ENCODE assay signal across 8 cellular contexts in the genomic region with DNA sequence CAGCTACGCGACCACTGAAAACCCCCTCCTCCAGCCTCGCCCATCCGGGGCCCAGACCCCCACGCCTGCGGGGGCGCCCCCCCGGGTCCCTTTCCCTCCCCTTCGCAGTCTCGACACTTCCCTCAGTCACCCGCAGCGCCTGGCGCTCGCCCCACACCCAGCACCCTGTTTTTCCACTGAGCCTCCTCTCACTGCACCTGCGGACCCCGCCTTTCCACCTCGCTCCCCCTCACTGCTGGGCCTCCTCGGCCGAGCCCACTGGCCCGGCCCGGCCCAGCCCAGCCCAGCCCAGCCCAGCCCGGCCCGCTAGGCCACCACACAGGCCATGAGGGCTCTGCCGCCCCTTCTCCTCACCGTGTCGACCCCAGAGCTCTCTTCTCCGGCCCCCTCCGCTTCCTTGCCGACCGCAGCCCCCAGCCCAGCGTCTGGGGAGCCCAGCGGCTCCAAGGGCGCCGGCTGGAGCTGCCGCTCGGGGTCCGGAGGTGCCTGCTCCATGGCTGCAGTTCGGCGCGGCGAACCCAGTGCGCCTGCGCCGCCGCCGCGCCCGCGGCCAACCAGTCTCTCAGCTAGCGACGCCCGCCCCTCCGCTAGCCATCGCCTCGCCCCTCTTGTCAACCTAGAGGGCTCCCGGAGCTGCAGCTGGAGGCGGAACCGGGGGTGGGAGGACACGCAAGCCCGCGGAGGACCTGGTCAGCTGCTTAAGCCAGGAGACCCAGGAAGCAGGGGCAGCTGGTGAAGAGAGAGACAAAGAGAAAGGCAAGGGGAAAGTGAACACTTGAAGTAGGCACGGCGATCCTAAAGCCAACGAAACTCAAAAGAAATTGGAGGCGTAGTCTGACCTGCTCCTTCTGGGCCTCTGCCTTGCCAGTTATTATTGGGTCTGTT. TPM values are rescaled to one million over a fixed set of nuclear protein-coding genes. Genes with fewer than 3 reads are reported as not detected.
DNase-seq lines count a peak whose midpoint lies in the region; ATAC-seq, FAIRE-seq and TF ChIP-seq lines count a peak whose summit lies in the region.

SNX4 (minus strand) TSS at position 525 of the 885 bp plus-strand sequence; CDS start at position 495, 30 bp downstream.

- DNase-seq in CD14-positive monocyte (ENCODE audit: low spot score), result peak; percentile 92
- peak; percentile 59 for DNase-seq in NCI-H748 treated with DMSO at 0.1 percent for 48 hours (lab: John Stamatoyannopoulos, UW)
- DNase-seq in activated CD4-positive, alpha-beta T cell treated with anti-CD3 and anti-CD28 coated beads, Interleukin-2, amount 50 U/mL, for 4 hours, result peak; percentile 78 to 80
- DNase-seq in dermis blood vessel endothelial cell, result peak; percentile 95
- DNase-seq in HepG2 (ENCODE audit: low spot score), result peak; percentile 90
- DNase-seq in stimulated activated CD4-positive, alpha-beta T cell treated with anti-CD3 and anti-CD28 coated beads, Interleukin-2, amount 100 ng/mL, for 48 hours, result peak; percentile 77 to 79

- BruUV-seq in HepG2 (replicated peaks; lab: Mats Ljungman, UMichigan), result no TSS peak

- peak within 1 kb of the TSS; percentile 84 for H3K9ac ChIP-seq in HepG2 (ENCODE audit: insufficient read depth, low read depth, low read length)

- peak within 1 kb of the TSS; percentile 84 for H3K4me2 ChIP-seq in HepG2 (ENCODE audit: low read depth, low read length)

- peaks cover 38% of the 10 kb centered on the region for H3K4me1 ChIP-seq in HepG2 (ENCODE audit: insufficient read depth, low read length)

- H3K79me2 ChIP-seq in HepG2 (ENCODE audit: insufficient read depth, low read length), result peaks cover 30% of the 10 kb centered on the region

- H2AFZ ChIP-seq in HepG2 (ENCODE audit: low read length), result peak within 1 kb of the TSS; percentile 99

- H3K27ac ChIP-seq in HepG2 (ENCODE audit: extremely low read length, insufficient read depth, low read length), result peak within 1 kb of the TSS; percentile 79

- no peaks in the 10 kb centered on the region; a peak in 1 of 5 replicates for H3K27me3 ChIP-seq in HepG2 (ENCODE audit: control insufficient read depth in 1 of 2, insufficient read depth in 2 of 2, low read length in 2 of 2)

- H3K9me3 ChIP-seq in HepG2 (ENCODE audit: low read length), result no peaks in the 10 kb centered on the region

- TF ChIP-seq CTCF in CD14-positive monocyte (IDR thresholded peaks at IDR 0.05) (no peak), HepG2 (CRISPR knock-in tag; IDR thresholded peaks at IDR 0.05) (peak; percentile 12; the same call in 1 of the 2 replicates)

- H3K36me3 ChIP-seq in HepG2 (replicated peaks in 1 of 2; ENCODE audit: control insufficient read depth in 1 of 2, insufficient read depth in 2 of 2, low read length in 2 of 2), result peaks cover 2 to 6% of the 10 kb centered on the region in 2 experiments; a peak in 3 of 5 replicates

- H3K9me3 Mint-ChIP-seq in CD14-positive monocyte, result no peaks in the 10 kb centered on the region

- FAIRE-seq in HepG2 (lab: Jason Lieb, UNC), result peak; percentile 44

- POLR2A ChIA-PET in HepG2 (lab: Yijun Ruan, JAX), result interaction anchor here (0.7 to 1.7 kb wide), 9 partner anchors 11 to 457 kb away, joined by 3 to 8 read pairs (median 4); partner anchors contain the start of gene OSBPL11

- no peak for TF ChIP-seq EP300 in HepG2 (IDR thresholded peaks at IDR 0.05; ENCODE audit: low read depth in 2 of 2, low read length in 2 of 2)
- no peak for TF ChIP-seq EP300 in HepG2 (CRISPR knock-in tag; IDR thresholded peaks at IDR 0.05; ENCODE audit: borderline replicate concordance)

- peak within 1 kb of the TSS; percentile 79 to 95 (median 88) for H3K27ac Mint-ChIP-seq in CD14-positive monocyte

- no peaks in the 10 kb centered on the region for H4K20me1 ChIP-seq in HepG2 (ENCODE audit: insufficient read depth, low read length)

- WGBS in HepG2 (ENCODE audit: low lambda C conversion rate), result 0% methylated on average over 43 of the region's 65 CpGs

- TF ChIP-seq POLR2A in HepG2 (IDR thresholded peaks at IDR 0.05; ENCODE audit: insufficient read depth in 1 of 2, low read depth in 2 of 2, low read length in 2 of 2), result peak; percentile 83

- in situ Hi-C loops in HepG2 (cut with HindIII; ENCODE audit: extremely low pct_ligation_motif_present, low pct_unique_long_range_greater_than_20kb), result no loop called here

- CTCF ChIA-PET in HepG2 (lab: Yijun Ruan, JAX; ENCODE audit: low intra/inter-chr PET ratio, low total read pairs), result no interaction called here

- ATAC-seq in GM19397 (IDR thresholded peaks at IDR 0.05; ENCODE audit: unreplicated experiment) (peak; percentile 90), HG03565 (IDR thresholded peaks at IDR 0.05; ENCODE audit: unreplicated experiment) (peak; percentile 61), HepG2 (peak; percentile 97)

- H3K36me3 Mint-ChIP-seq in CD14-positive monocyte, result peaks cover 17 to 27% of the 10 kb centered on the region in 2 donors

- H3K4me3 ChIP-seq in HepG2 (replicated peaks in 1 of 3; ENCODE audit: insufficient read depth in 1 of 3, low read depth in 2 of 3, low read length in 3 of 3), result peak within 1 kb of the TSS; percentile 91 to 97 (median 95)

- peaks cover 14% of the 10 kb centered on the region for H3K4me1 Mint-ChIP-seq in CD14-positive monocyte

- H3K27me3 Mint-ChIP-seq in CD14-positive monocyte (ENCODE audit: low read depth in 3 of 3), result peaks cover 0 to 2% (median 0%) of the 10 kb centered on the region in 3 donors

- TF ChIP-seq RAD21 in HepG2 (CRISPR knock-in tag; IDR thresholded peaks at IDR 0.05), result no peak; the same call in 1 of the 2 replicates

- intact Hi-C loops in CD14-positive monocyte (cut with micrococcal nuclease) (no loop called here), HepG2 (cut with micrococcal nuclease; ENCODE audit: unreplicated experiment) (no loop called here)

- peak within 1 kb of the TSS; percentile 94 for H3K4me3 Mint-ChIP-seq in CD14-positive monocyte

TF ChIP-seq in HepG2, 621 proteins besides CTCF, POLR2A, EP300 and RAD21 (continues in another document):
- TF ChIP-seq ETV6 (CRISPR knock-in tag; conservative IDR thresholded peaks at IDR 0.05), result no peak; the same call in 1 of the 2 replicates
- TF ChIP-seq KMT2A (CRISPR knock-in tag; IDR thresholded peaks at IDR 0.05), result peak; percentile 55; the same call in 1 of the 2 replicates
- TF ChIP-seq RORA (CRISPR knock-in tag; IDR thresholded peaks at IDR 0.05), result no peak
- no peak for TF ChIP-seq KLF9 (CRISPR knock-in tag; IDR thresholded peaks at IDR 0.05; ENCODE audit: low read depth)
- TF ChIP-seq ZNF780A (CRISPR knock-in tag; IDR thresholded peaks at IDR 0.05), result no peak
- peak; percentile 48; the same call in 1 of the 2 replicates for TF ChIP-seq TOPORS (CRISPR knock-in tag; IDR thresholded peaks at IDR 0.05)
- no peak for TF ChIP-seq ZNF777 (CRISPR knock-in tag; IDR thresholded peaks at IDR 0.05)
- peak; percentile 43; the same call in 1 of the 2 replicates for TF ChIP-seq ZNF747 (CRISPR knock-in tag; IDR thresholded peaks at IDR 0.05; ENCODE audit: borderline replicate concordance)
- TF ChIP-seq ZNF644 (CRISPR knock-in tag; IDR thresholded peaks at IDR 0.05; ENCODE audit: low read depth), result no peak
- TF ChIP-seq MATR3 (CRISPR knock-in tag; IDR thresholded peaks at IDR 0.05), result no peak
- TF ChIP-seq, protein P1, sequence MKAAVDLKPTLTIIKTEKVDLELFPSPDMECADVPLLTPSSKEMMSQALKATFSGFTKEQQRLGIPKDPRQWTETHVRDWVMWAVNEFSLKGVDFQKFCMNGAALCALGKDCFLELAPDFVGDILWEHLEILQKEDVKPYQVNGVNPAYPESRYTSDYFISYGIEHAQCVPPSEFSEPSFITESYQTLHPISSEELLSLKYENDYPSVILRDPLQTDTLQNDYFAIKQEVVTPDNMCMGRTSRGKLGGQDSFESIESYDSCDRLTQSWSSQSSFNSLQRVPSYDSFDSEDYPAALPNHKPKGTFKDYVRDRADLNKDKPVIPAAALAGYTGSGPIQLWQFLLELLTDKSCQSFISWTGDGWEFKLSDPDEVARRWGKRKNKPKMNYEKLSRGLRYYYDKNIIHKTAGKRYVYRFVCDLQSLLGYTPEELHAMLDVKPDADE (CRISPR knock-in tag; IDR thresholded peaks at IDR 0.05), result no peak
- no peak for TF ChIP-seq ZNF335 (CRISPR knock-in tag; IDR thresholded peaks at IDR 0.05)
- no peak for TF ChIP-seq SRSF1 (optimal IDR thresholded peaks at IDR 0.05; ENCODE audit: low read depth, low read length)
- no peak for TF ChIP-seq TEAD2 (CRISPR knock-in tag; IDR thresholded peaks at IDR 0.05)
- TF ChIP-seq HNF4G (IDR thresholded peaks at IDR 0.05; ENCODE audit: borderline replicate concordance, low read depth, low read length), result no peak
- TF ChIP-seq HNF4G (CRISPR knock-in tag; IDR thresholded peaks at IDR 0.05; ENCODE audit: borderline replicate concordance, low read depth), result no peak
- no peak for TF ChIP-seq REL (CRISPR knock-in tag; conservative IDR thresholded peaks at IDR 0.05)
- TF ChIP-seq SMAD1 (CRISPR knock-in tag; IDR thresholded peaks at IDR 0.05; ENCODE audit: borderline replicate concordance, low read depth), result peak; percentile 82; the same call in 1 of the 2 replicates

RNA-seq across cellular contexts. Expression of gene SNX4, which starts in this region (rescaled TPM):
- 10 to 100 TPM; 40.8 to 51.5 TPM for polyA plus RNA-seq in CD14-positive monocyte
- total RNA-seq in dermis blood vessel endothelial cell, result 52.4 and 69.4 TPM in 2 replicates
- total RNA-seq in HepG2 (2016; rRNA removed; fragmentation: Illumina TruSeq; extraction: Trizol), result 73.6 and 115 TPM in 2 replicates
- total RNA-seq in HepG2 (2016; cell fraction: cytosol; rRNA removed; fragmentation: Illumina TruSeq; extraction: Trizol; ENCODE audit: low read depth), result 23.4 and 24.9 TPM in 2 replicates
- total RNA-seq in HepG2 (2016; cell fraction: insoluble cytoplasmic fraction; rRNA removed; fragmentation: Illumina TruSeq; extraction: Trizol), result 76.0 and 135 TPM in 2 replicates
- 26.3 and 26.4 TPM in 2 replicates for total RNA-seq in HepG2 (2016; cell fraction: membrane; rRNA removed; fragmentation: Illumina TruSeq; extraction: Trizol)
- total RNA-seq in HepG2 (2016; cell fraction: nucleus; rRNA removed; fragmentation: Illumina TruSeq; extraction: Trizol), result 25.9 and 30.2 TPM in 2 replicates
- polyA plus RNA-seq in HepG2 (2011; rRNA removed), result 11.6 and 18.1 TPM in 2 replicates
- 5.8 and 9.9 TPM in 2 replicates for polyA plus RNA-seq in HepG2 (2011; cell fraction: cytosol; rRNA removed)
- polyA plus RNA-seq in HepG2 (2011; cell fraction: nucleus; rRNA removed), result 2.7 and 5.3 TPM in 2 replicates
- polyA plus RNA-seq in HepG2 (2012), result 26.7 and 28.0 TPM in 2 replicates
- 4.5 and 4.6 TPM in 2 replicates for polyA plus RNA-seq in HepG2 (2016; cell fraction: cytosol; fragmentation: Illumina TruSeq; extraction: Trizol; ENCODE audit: low read depth)
- polyA plus RNA-seq in HepG2 (2016; cell fraction: insoluble cytoplasmic fraction; fragmentation: Illumina TruSeq; extraction: Trizol; ENCODE audit: low read depth), result 72.0 and 79.1 TPM in 2 replicates
- polyA plus RNA-seq in HepG2 (2016; cell fraction: membrane; fragmentation: Illumina TruSeq; extraction: Trizol; ENCODE audit: low read depth), result 10.2 and 11.8 TPM in 2 replicates
- 29.5 and 31.0 TPM in 2 replicates for polyA plus RNA-seq in HepG2 (2016; cell fraction: nucleus; fragmentation: Illumina TruSeq; extraction: Trizol; ENCODE audit: insufficient read depth, low read depth)
- 5.7 and 8.9 TPM in 2 replicates for polyA minus RNA-seq in HepG2 (2011; rRNA and poly(A)+ RNA removed; ENCODE audit: low replicate concordance)
- polyA minus RNA-seq in HepG2 (2011; cell fraction: cytosol; rRNA and poly(A)+ RNA removed), result 11.2 and 14.4 TPM in 2 replicates
- polyA minus RNA-seq in HepG2 (2011; cell fraction: nucleus; rRNA and poly(A)+ RNA removed), result 16.7 and 17.2 TPM in 2 replicates

Comparison
In these comparisons a context has a peak if more than half of its experiments do, and no peak if none do; other contexts are left out.
1. Peak in every context shown above with its lines: DNase-seq, ATAC-seq, H3K4me3 ChIP-seq and H3K27ac ChIP-seq.